Comparison of ENCODE assay signal across 9 cellular contexts in genomic region chr5:135208555-135209494, GRCh38.
DNase-seq lines count a peak whose midpoint lies in the region; FAIRE-seq and TF ChIP-seq lines count a peak whose summit lies in the region.
"Had no signal": no experiment of that assay in that cellular context is flagged by ENCODE, and none has a peak within 500 bp of the region (broad histone marks: within the 10 kb centered on the region; RNA-seq: fewer than 3 reads in every experiment).

No MANE protein-coding gene starts in this region.

- no peak overlapping the region for H3K23ac ChIP-seq in neuronal stem cell (ENCODE audit: low read depth, low read length, poor library complexity)

- no peak overlapping the region for H3K9ac ChIP-seq in neuronal stem cell (ENCODE audit: low read depth, low read length, poor library complexity)

- no peak overlapping the region for H2BK12ac ChIP-seq in neuronal stem cell (ENCODE audit: low read length)

- H2AFZ ChIP-seq in neuronal stem cell (ENCODE audit: low read length) = no peak overlapping the region

- FAIRE-seq in small intestine (lab: Jason Lieb, UNC) = no peak

- POLR2A ChIA-PET in RWPE1 (lab: Yijun Ruan, JAX; ENCODE audit: low non-redundant PET) = no interaction called here

- no peak overlapping the region for H2BK15ac ChIP-seq in neuronal stem cell (ENCODE audit: low read length)

- no peak overlapping the region for H3K4ac ChIP-seq in neuronal stem cell (ENCODE audit: low read length)

- H3K9me3 ChIP-seq in small intestine (ENCODE audit: control insufficient read depth, low read depth) (no peaks in the 10 kb centered on the region), neuronal stem cell (replicated peaks in 1 of 2; ENCODE audit: control insufficient read depth in 2 of 2, insufficient read depth in 1 of 2, low read depth in 1 of 2, low read length in 2 of 2) (peaks cover 0 to under 1% of the 10 kb centered on the region in 2 donors)

- no peaks in the 10 kb centered on the region for H3K79me1 ChIP-seq in neuronal stem cell (ENCODE audit: low read depth, low read length)

- H3K4me1 ChIP-seq in small intestine (ENCODE audit: control insufficient read depth in 2 of 2, insufficient read depth in 1 of 2, low read depth in 1 of 2, low read length in 1 of 2) = no peaks in the 10 kb centered on the region
- H3K4me1 ChIP-seq in neuronal stem cell (ENCODE audit: control insufficient read depth in 2 of 2, insufficient read depth in 1 of 2, low read depth in 1 of 2, low read length in 2 of 2) = peaks cover 0 to 4% of the 10 kb centered on the region in 2 donors

- H2BK5ac ChIP-seq in neuronal stem cell (ENCODE audit: low read length) = no peak overlapping the region

- TF ChIP-seq CTCF in RWPE1 (conservative IDR thresholded peaks at IDR 0.05; ENCODE audit: low read depth) (no peak), foreskin fibroblast (IDR thresholded peaks at IDR 0.05; ENCODE audit: low read depth, low read length) (peak; percentile 18)

- H3K27me3 ChIP-seq in small intestine (ENCODE audit: control insufficient read depth in 2 of 2, insufficient read depth in 2 of 2, low read length in 2 of 2) (no peaks in the 10 kb centered on the region), neuronal stem cell (ENCODE audit: control insufficient read depth in 3 of 3, insufficient read depth in 3 of 3, low read depth in 1 of 3, low read length in 3 of 3) (peaks cover 0 to 21% (median 0%) of the 10 kb centered on the region in 3 experiments)

- DNase-seq in DMS53 (lab: John Stamatoyannopoulos, UW) (peak; percentile 55), DMS53 treated with DMSO at 0.1 percent for 48 hours (lab: John Stamatoyannopoulos, UW; ENCODE audit: unreplicated experiment) (no peak), RWPE1 (ENCODE audit: low spot score) (peak; percentile 80), foreskin fibroblast (peak; percentile 97 to 98), small intestine (peak; percentile 52), neuronal stem cell (ENCODE audit: low spot score) (no peak), NCI-H2081 treated with DMSO at 0.1 percent for 48 hours (lab: John Stamatoyannopoulos, UW) (no peak), globus pallidus (ENCODE audit: low spot score) (no peak)

- no peak overlapping the region for H3K4me2 ChIP-seq in neuronal stem cell (ENCODE audit: insufficient read depth, low read length, poor library complexity, severe bottlenecking)

- CTCF ChIA-PET in RWPE1 (lab: Yijun Ruan, JAX) = interaction anchor here (0.6 kb wide), 1 partner anchor 137 kb away, joined by 3 read pairs; no protein-coding TSS in a partner anchor

- H4K8ac ChIP-seq in neuronal stem cell (ENCODE audit: low read depth, low read length) = no peak overlapping the region

- H3K36me3 ChIP-seq in small intestine (ENCODE audit: control insufficient read depth in 2 of 2, insufficient read depth in 2 of 2, low read length in 2 of 2) = no peaks in the 10 kb centered on the region
- H3K36me3 ChIP-seq in neuronal stem cell (replicated peaks in 1 of 2; ENCODE audit: control insufficient read depth in 2 of 2, insufficient read depth in 2 of 2, low read length in 2 of 2) = no peaks in the 10 kb centered on the region

- no peak overlapping the region for H2BK120ac ChIP-seq in neuronal stem cell (ENCODE audit: low read depth, low read length)

- no peak overlapping the region for H2AK5ac ChIP-seq in neuronal stem cell (ENCODE audit: low read depth, low read length)

- H3K4me3 ChIP-seq in foreskin fibroblast (ENCODE audit: low read depth in 1 of 2, low read length in 2 of 2) = no peak overlapping the region
- no peak overlapping the region for H3K4me3 ChIP-seq in small intestine (ENCODE audit: low read depth in 1 of 2, low read length in 2 of 2)
- H3K4me3 ChIP-seq in neuronal stem cell (ENCODE audit: low read length in 2 of 2) = no peak overlapping the region

- H4K91ac ChIP-seq in neuronal stem cell (ENCODE audit: low read depth, low read length, poor library complexity) = no peak overlapping the region

- H3K14ac ChIP-seq in neuronal stem cell (ENCODE audit: low read length) = no peak overlapping the region

- 58 to 76% (median 75%) methylated on average over 10 of the region's 10 CpGs for WGBS in small intestine, 3 donors
- WGBS in neuronal stem cell (ENCODE audit: extremely low coverage in 2 of 2, insufficient read length in 2 of 2, insufficient replicate concordance in 1 of 2), 2 donors = no CpG with 5 or more reads among the region's 10 CpGs

- H3K27ac ChIP-seq in RWPE1 (peak overlapping the region; percentile 59), small intestine (ENCODE audit: low read depth in 1 of 2, low read length in 1 of 2) (peak overlapping the region in 1 of 2 donors; percentile 56), neuronal stem cell (replicated peaks; ENCODE audit: low read length) (no peak overlapping the region)
- H3K27ac ChIP-seq: 22Rv1 had no signal

- no peak overlapping the region for H3K18ac ChIP-seq in neuronal stem cell (ENCODE audit: low read length)

Comparison
In these comparisons a context has a peak if more than half of its experiments do, and no peak if none do; other contexts are left out.
1. DNase-seq: peak in DMS53 (single experiment), RWPE1 (single experiment), foreskin fibroblast (2 of 2) and small intestine (single experiment); none in DMS53 treated with DMSO at 0.1 percent for 48 hours (single experiment), neuronal stem cell (single experiment), NCI-H2081 treated with DMSO at 0.1 percent for 48 hours (single experiment) and globus pallidus (single experiment).